In the genomic region with DNA sequence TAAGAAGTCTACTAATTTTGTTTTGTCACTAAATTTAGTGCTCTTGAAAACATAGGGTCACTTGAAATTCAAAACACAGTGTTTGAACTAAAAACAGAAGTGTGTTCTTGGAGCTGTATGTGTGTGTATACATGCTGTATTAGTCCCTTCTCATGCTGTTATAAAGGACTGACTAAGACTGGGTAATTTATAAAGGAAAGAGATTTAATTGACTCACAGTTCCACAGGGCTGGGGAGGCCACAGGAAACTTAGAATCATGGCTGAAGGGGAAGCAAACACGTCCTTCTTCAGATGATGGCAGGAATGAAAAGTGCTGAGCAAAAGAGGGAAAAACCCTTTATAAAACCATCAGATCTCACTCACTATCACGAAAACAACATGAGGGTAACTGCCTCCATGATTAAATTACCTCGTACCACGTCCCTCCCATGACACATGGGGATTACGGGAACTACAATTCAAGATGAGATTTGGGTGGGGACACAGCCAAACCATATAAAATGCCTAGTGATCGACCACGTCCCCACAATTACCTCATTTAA, we compare ENCODE assay signal across 17 cellular contexts.
"Had no signal": no experiment of that assay in that cellular context is flagged by ENCODE, and none has a peak within 500 bp of the region (broad histone marks: within the 10 kb centered on the region; RNA-seq: fewer than 3 reads in every experiment).

No MANE protein-coding gene starts in this region.

- ATAC-seq: Right ventricle myocardium inferior had no signal

- DNase-seq: activated CD8-positive, alpha-beta memory T cell treated with anti-CD3 and anti-CD28 coated beads, Interleukin-2, amount 50 U/mL, for 4 hours; activated effector memory CD4-positive, alpha-beta T cell treated with anti-CD3 and anti-CD28 coated beads, Interleukin-2, amount 50 U/mL, for 16 hours; effector memory CD4-positive, alpha-beta T cell; foreskin fibroblast; glutamatergic neuron; hypothalamus; kidney; left lung; mammary epithelial cell; naive B cell; Peyer's patch; stimulated activated CD4-positive, alpha-beta T cell treated with anti-CD3 and anti-CD28 coated beads, Interleukin-12 subunit alpha, Interleukin-12 subunit beta, amount 100 ng/mL, for 4 hours; substantia nigra; T-helper 9 cell had no signal

- H3K27ac Mint-ChIP-seq: dendritic cell treated with granulocyte-macrophage colony-stimulating factor and Interleukin-4, amounts not matched to agents 40 ng/mL and 50 ng/mL, for 4 days; type B pancreatic cell had no signal

- H3K4me3 Mint-ChIP-seq: dendritic cell treated with granulocyte-macrophage colony-stimulating factor and Interleukin-4, amounts not matched to agents 40 ng/mL and 50 ng/mL, for 4 days; naive B cell; type B pancreatic cell had no signal

- H3K36me3 Mint-ChIP-seq: naive B cell, type B pancreatic cell had no signal

- H3K27me3 Mint-ChIP-seq: dendritic cell treated with granulocyte-macrophage colony-stimulating factor and Interleukin-4, amounts not matched to agents 40 ng/mL and 50 ng/mL, for 4 days; naive B cell had no signal
